Comparison of ENCODE assay signal across 8 cellular contexts in the genomic region with DNA sequence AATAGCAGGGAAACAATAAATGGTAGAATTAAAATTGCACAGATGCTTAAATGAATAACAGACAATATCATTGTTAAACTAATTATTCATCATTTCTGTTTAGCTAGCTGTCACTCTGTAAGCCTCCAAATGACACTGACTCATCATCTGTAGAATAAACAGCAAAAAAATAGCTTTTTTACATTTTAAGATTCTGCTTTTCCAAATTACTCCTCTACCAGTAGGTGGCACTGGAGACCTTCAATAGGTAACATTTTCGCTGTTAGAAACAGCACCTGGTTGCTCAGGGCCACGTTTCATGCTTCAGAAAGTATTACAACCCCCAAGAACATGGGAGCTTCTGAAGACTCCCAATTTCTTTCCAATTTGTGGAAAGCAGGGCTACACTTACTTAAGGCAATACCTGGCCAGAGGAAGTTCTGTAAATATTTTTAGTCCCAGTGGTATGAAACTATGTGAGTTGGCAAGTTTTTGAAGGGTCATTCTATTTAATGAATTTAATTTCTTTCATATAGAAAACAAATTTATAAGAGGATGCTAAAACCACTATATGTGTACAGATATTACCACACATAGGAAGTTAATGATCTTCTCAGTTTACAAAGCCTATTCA. TPM values are rescaled to one million over a fixed set of nuclear protein-coding genes. Genes with fewer than 3 reads are reported as not detected.
DNase-seq lines count a peak whose midpoint lies in the region; ATAC-seq and TF ChIP-seq lines count a peak whose summit lies in the region.

No MANE protein-coding gene starts in this region.

- CTCF ChIA-PET in activated CD4-positive, alpha-beta T cell treated with anti-CD3 and anti-CD28 coated beads, Interleukin-2, amount 10 ng/mL, durations not matched to agents 7 days and 5 days (lab: Charles Lee) = interaction anchor here (1.2 kb wide), 2 partner anchors 11 to 14 kb away, joined by 3 to 7 read pairs; no protein-coding TSS in a partner anchor

- peak; percentile 82 for TF ChIP-seq CTCF in glutamatergic neuron (IDR thresholded peaks at IDR 0.05; ENCODE audit: partially characterized antibody, unreplicated experiment)

- POLR2A ChIA-PET in activated CD4-positive, alpha-beta T cell treated with anti-CD3 and anti-CD28 coated beads, Interleukin-2, amount 10 ng/mL, durations not matched to agents 7 days and 5 days (lab: Charles Lee) = no interaction called here

- H3K4me3 Mint-ChIP-seq in activated CD4-positive, alpha-beta T cell treated with anti-CD3 and anti-CD28 coated beads, Interleukin-2, amount 10 ng/mL, durations not matched to agents 7 days and 5 days = no peak overlapping the region
- no peak overlapping the region for H3K4me3 Mint-ChIP-seq in glutamatergic neuron (ENCODE audit: unreplicated experiment)

- peaks cover 6% of the 10 kb centered on the region for H3K4me1 Mint-ChIP-seq in activated CD4-positive, alpha-beta T cell treated with anti-CD3 and anti-CD28 coated beads, Interleukin-2, amount 10 ng/mL, durations not matched to agents 7 days and 5 days
- no peaks in the 10 kb centered on the region for H3K4me1 Mint-ChIP-seq in glutamatergic neuron (ENCODE audit: low read depth, unreplicated experiment)

- no peaks in the 10 kb centered on the region for H3K9me3 Mint-ChIP-seq in activated CD4-positive, alpha-beta T cell treated with anti-CD3 and anti-CD28 coated beads, Interleukin-2, amount 10 ng/mL, durations not matched to agents 7 days and 5 days
- H3K9me3 Mint-ChIP-seq in glutamatergic neuron (ENCODE audit: unreplicated experiment) = no peaks in the 10 kb centered on the region

- DNase-seq in AG08395 (ENCODE audit: low spot score) (peak; percentile 14), GM04504 (ENCODE audit: low read depth) (peak; percentile 8), NCI-H1694 treated with DMSO at 0.1 percent for 48 hours (lab: John Stamatoyannopoulos, UW) (peak; percentile 49), glutamatergic neuron (no peak), epidermal melanocyte (ENCODE audit: insufficient read length, low spot score) (no peak)
- peak; percentile 59 for DNase-seq in activated CD4-positive, alpha-beta T cell treated with anti-CD3 and anti-CD28 coated beads, Interleukin-2, amount 10 ng/mL, durations not matched to agents 7 days and 5 days
- peak; percentile 25 for DNase-seq in stimulated activated CD4-positive, alpha-beta T cell treated with anti-CD3 and anti-CD28 coated beads, Interleukin-4, amount 100 ng/mL, for 24 hours

- peak; percentile 68 for ATAC-seq in HG02678 (IDR thresholded peaks at IDR 0.05; ENCODE audit: unreplicated experiment)

- no peaks in the 10 kb centered on the region for H3K27me3 Mint-ChIP-seq in activated CD4-positive, alpha-beta T cell treated with anti-CD3 and anti-CD28 coated beads, Interleukin-2, amount 10 ng/mL, durations not matched to agents 7 days and 5 days
- no peaks in the 10 kb centered on the region for H3K27me3 Mint-ChIP-seq in glutamatergic neuron (ENCODE audit: unreplicated experiment)

- H3K27ac Mint-ChIP-seq in activated CD4-positive, alpha-beta T cell treated with anti-CD3 and anti-CD28 coated beads, Interleukin-2, amount 10 ng/mL, durations not matched to agents 7 days and 5 days = no peak overlapping the region
- no peak overlapping the region for H3K27ac Mint-ChIP-seq in glutamatergic neuron (ENCODE audit: unreplicated experiment)

- H3K36me3 Mint-ChIP-seq in activated CD4-positive, alpha-beta T cell treated with anti-CD3 and anti-CD28 coated beads, Interleukin-2, amount 10 ng/mL, durations not matched to agents 7 days and 5 days (ENCODE audit: low read depth) = no peaks in the 10 kb centered on the region
- no peaks in the 10 kb centered on the region for H3K36me3 Mint-ChIP-seq in glutamatergic neuron (ENCODE audit: unreplicated experiment)

RNA-seq across cellular contexts. Expression of a gene that starts 45.4 kb away (rescaled TPM):
- total RNA-seq in activated CD4-positive, alpha-beta T cell treated with anti-CD3 and anti-CD28 coated beads, Interleukin-2, amount 10 ng/mL, durations not matched to agents 7 days and 5 days = 10 to 100 TPM; 11.6 to 12.3 TPM
- total RNA-seq in glutamatergic neuron (ENCODE audit: unreplicated experiment) = 0.34 TPM

Comparison
In these comparisons a context has a peak if more than half of its experiments do, and no peak if none do; other contexts are left out.
1. DNase-seq: peak in AG08395 (single experiment), GM04504 (single experiment), NCI-H1694 treated with DMSO at 0.1 percent for 48 hours (single experiment), activated CD4-positive, alpha-beta T cell treated with anti-CD3 and anti-CD28 coated beads, Interleukin-2, amount 10 ng/mL, durations not matched to agents 7 days and 5 days (single experiment) and stimulated activated CD4-positive, alpha-beta T cell treated with anti-CD3 and anti-CD28 coated beads, Interleukin-4, amount 100 ng/mL, for 24 hours (single experiment); none in glutamatergic neuron (single experiment) and epidermal melanocyte (single experiment).